Comparison of ENCODE assay signal across 8 cellular contexts in genomic region chr19:10251792-10252694, GRCh38. TPM values are rescaled to one million over a fixed set of nuclear protein-coding genes. Genes with fewer than 3 reads are reported as not detected.
A peak's percentile ranks its signal among the peaks of the same experiment; 100 is the strongest.
DNase-seq lines count a peak whose midpoint lies in the region; ATAC-seq and TF ChIP-seq lines count a peak whose summit lies in the region.

Gene MRPL4 (plus strand): TSS chr19:10252214. CDS start chr19:10252254, 40 bp downstream.

- no peaks in the 10 kb centered on the region for H3K9me3 Mint-ChIP-seq in IgD-negative memory B cell

- H3K27ac Mint-ChIP-seq in IgD-negative memory B cell, result peak within 1 kb of the TSS; percentile 94 to 99 (median 98)

- DNase-seq in DMS 273 treated with DMSO at 0.1 percent for 48 hours (lab: John Stamatoyannopoulos, UW) (peak; percentile 98), OCI-M2 (lab: John Stamatoyannopoulos, UW; ENCODE audit: unreplicated experiment) (peak; percentile 100), activated T-cell treated with anti-CD3 and anti-CD28 coated beads for 4 hours (peak; percentile 94), epithelial cell of esophagus (ENCODE audit: low read depth) (peak; percentile 99), mucosa of descending colon (peak; percentile 95 to 99 (median 96))
- peak; percentile 95 for DNase-seq in stimulated activated CD8-positive, alpha-beta memory T cell treated with anti-CD3 and anti-CD28 coated beads, Interleukin-4, amount 100 ng/mL, for 24 hours (ENCODE audit: low read depth)

- no peaks in the 10 kb centered on the region for H3K9me3 ChIP-seq in mucosa of descending colon

- H3K36me3 ChIP-seq in mucosa of descending colon (ENCODE audit: low read depth), result no peaks in the 10 kb centered on the region

- peak; percentile 84 for ATAC-seq in GM21529 (IDR thresholded peaks at IDR 0.05; ENCODE audit: unreplicated experiment)
- peak; percentile 97 for ATAC-seq in mucosa of descending colon

- peak within 1 kb of the TSS; percentile 89 to 100 (median 99) for H3K4me3 Mint-ChIP-seq in IgD-negative memory B cell

- H3K27me3 Mint-ChIP-seq in IgD-negative memory B cell, result peaks cover 2% of the 10 kb centered on the region

- intact Hi-C loops in mucosa of descending colon (cut with DNase I, micrococcal nuclease), result no loop called here

- H3K4me1 Mint-ChIP-seq in IgD-negative memory B cell, result peaks cover 8 to 12% (median 9%) of the 10 kb centered on the region in 3 donors

- H3K36me3 Mint-ChIP-seq in IgD-negative memory B cell, result peaks cover 1% of the 10 kb centered on the region

- H3K4me3 ChIP-seq in epithelial cell of esophagus (ENCODE audit: low read length) (peak within 1 kb of the TSS; percentile 96), mucosa of descending colon (peak within 1 kb of the TSS; percentile 94)

- no peak for TF ChIP-seq CTCF in epithelial cell of esophagus (IDR thresholded peaks at IDR 0.05; ENCODE audit: insufficient read depth, low read depth, low read length, missing control alignments)
- no peak for TF ChIP-seq CTCF in mucosa of descending colon (IDR thresholded peaks at IDR 0.05)

- peaks cover 10% of the 10 kb centered on the region for H3K4me1 ChIP-seq in mucosa of descending colon (ENCODE audit: low read depth)

RNA-seq across cellular contexts. Expression of gene MRPL4, which starts in this region (rescaled TPM):
- polyA plus RNA-seq in IgD-negative memory B cell, result 48.8 TPM
- 10 to 100 TPM; 47.5 to 65.5 (median 49.6) TPM for total RNA-seq in mucosa of descending colon

Comparison
In these comparisons a context has a peak if more than half of its experiments do, and no peak if none do; other contexts are left out.
1. Peak in every context shown above with its lines: DNase-seq, ATAC-seq and H3K4me3 ChIP-seq.